In the genomic region with DNA sequence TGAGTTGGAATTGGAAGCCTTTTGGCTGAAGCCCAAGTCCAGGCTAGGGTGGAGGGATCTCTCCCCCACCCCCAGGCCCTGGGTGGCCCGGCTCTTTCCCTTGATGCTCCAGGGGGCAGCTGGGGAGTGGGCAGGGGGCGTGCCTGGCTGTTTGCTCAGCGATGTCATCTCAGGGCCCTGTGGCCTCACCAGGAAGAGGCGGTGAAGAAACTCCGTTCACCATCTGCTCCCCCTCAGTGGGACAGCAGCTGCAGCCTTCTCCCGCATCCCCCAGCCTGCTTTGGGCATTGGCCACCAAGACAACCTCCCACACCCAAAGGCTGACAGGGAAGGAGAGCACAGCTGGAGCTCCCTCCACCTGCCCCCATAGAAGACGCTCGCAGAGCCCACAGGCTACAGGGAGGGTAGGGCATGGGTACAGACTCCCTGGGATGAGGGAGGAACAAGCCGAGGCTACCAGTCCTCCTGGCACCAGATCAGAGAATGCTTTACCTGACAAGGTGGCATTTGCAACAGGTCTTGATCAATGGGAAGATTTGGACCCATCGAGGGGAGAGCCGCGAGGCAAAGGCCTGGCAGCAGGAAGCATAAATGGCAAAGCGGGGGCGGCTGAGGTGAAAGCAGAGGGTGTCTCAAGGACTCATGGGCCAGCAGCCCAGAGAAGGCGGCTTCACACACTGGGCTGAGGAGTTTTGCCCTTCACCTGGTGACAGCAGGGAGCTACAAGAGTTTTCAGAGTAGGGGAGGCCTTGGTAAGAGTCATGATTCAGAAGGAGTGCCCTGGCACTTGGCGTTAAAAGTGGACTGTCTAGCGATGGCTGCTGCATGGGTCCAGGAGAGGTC, we compare ENCODE assay signal across 21 cellular contexts. TPM values are rescaled to one million over a fixed set of nuclear protein-coding genes. Genes with fewer than 3 reads are reported as not detected.
DNase-seq lines count a peak whose midpoint lies in the region; ATAC-seq and TF ChIP-seq lines count a peak whose summit lies in the region.
"Had no signal": no experiment of that assay in that cellular context is flagged by ENCODE, and none has a peak within 500 bp of the region (broad histone marks: within the 10 kb centered on the region; RNA-seq: fewer than 3 reads in every experiment).

No MANE protein-coding gene starts in this region.

- intact Hi-C loops in IMR-90 (cut with micrococcal nuclease) (loop anchor here (10.0 kb wide), 1 partner anchor 484 kb away; a partner anchor contains a TSS), adrenal gland (cut with DNase I) (loop anchor here (10.0 kb wide), 2 partner anchors 164 to 294 kb away; a partner anchor contains a TSS)

- 93% methylated on average over 3 of the region's 17 CpGs; no CpG with 5 or more reads in 1 of the 2 experiments for WGBS in IMR-90 (ENCODE audit: extremely low coverage in 2 of 2, insufficient read length in 1 of 2), 2 experiments
- 29 to 63% (median 58%) methylated on average over 12 to 17 of the region's 17 CpGs for WGBS in adrenal gland, 4 donors

- no peak overlapping the region for H3K23ac ChIP-seq in IMR-90 (ENCODE audit: low read depth, low read length)

- no TSS peak for BruUV-seq in IMR-90 (replicated peaks; lab: Mats Ljungman, UMichigan)

- H3K27me3 ChIP-seq in IMR-90 (ENCODE audit: control insufficient read depth, insufficient read depth, low read length) (no peaks in the 10 kb centered on the region), adrenal gland (no peaks in the 10 kb centered on the region), mucosa of rectum (ENCODE audit: control insufficient read depth in 2 of 2, insufficient read depth in 2 of 2, low read length in 2 of 2) (no peaks in the 10 kb centered on the region)
- H3K27me3 ChIP-seq: BLaER1 treated with 17β-estradiol and CSF1 and Interleukin-3, amounts not matched to agents 10 nM and 100 nM; cardiac muscle cell; SJSA1; suprapubic skin had no signal

- H4K8ac ChIP-seq in IMR-90 (ENCODE audit: low read depth in 2 of 2, low read length in 2 of 2) = no peak overlapping the region

- H3K36me3 ChIP-seq in IMR-90 (ENCODE audit: control insufficient read depth, insufficient read depth, low read length) = peaks cover 1% of the 10 kb centered on the region; the same call in 1 of the 2 replicates
- no peaks in the 10 kb centered on the region for H3K36me3 ChIP-seq in adrenal gland (replicated peaks in 1 of 2)
- peaks cover 0 to 3% of the 10 kb centered on the region in 2 donors for H3K36me3 ChIP-seq in mucosa of rectum (ENCODE audit: control insufficient read depth in 2 of 2, insufficient read depth in 2 of 2, low read length in 2 of 2)
- H3K36me3 ChIP-seq: cardiac muscle cell, SJSA1, suprapubic skin had no signal

- H3K4me2 ChIP-seq in IMR-90 (ENCODE audit: low read depth, low read length) = no peak overlapping the region

- H2BK20ac ChIP-seq in IMR-90 (ENCODE audit: low read depth, low read length) = no peak overlapping the region

- peak overlapping the region; percentile 34 for H2AK9ac ChIP-seq in IMR-90 (replicated peaks; ENCODE audit: low read depth, low read length, poor library complexity)

- TF ChIP-seq CTCF in IMR-90 (conservative IDR thresholded peaks at IDR 0.05; ENCODE audit: low read depth, low read length) (no peak), adrenal gland (IDR thresholded peaks at IDR 0.05) (no peak)

- H2BK5ac ChIP-seq in IMR-90 (ENCODE audit: low read depth, low read length, poor library complexity, severe bottlenecking) = no peak overlapping the region

- no peak overlapping the region for H3K4me3 ChIP-seq in IMR-90 (ENCODE audit: insufficient read depth, low read depth, low read length)
- H3K4me3 ChIP-seq in adrenal gland = no peak overlapping the region
- no peak overlapping the region for H3K4me3 ChIP-seq in mucosa of rectum (ENCODE audit: low read length in 2 of 2)
- H3K4me3 ChIP-seq: BLaER1 treated with 17β-estradiol and CSF1 and Interleukin-3, amounts not matched to agents 10 nM and 100 nM; cardiac muscle cell; GM12878; SJSA1; suprapubic skin had no signal

- H3K79me1 ChIP-seq in IMR-90 (ENCODE audit: low read depth in 1 of 2, low read length in 2 of 2) = no peaks in the 10 kb centered on the region

- no peaks in the 10 kb centered on the region; the same call in 1 of the 2 replicates for H4K20me1 ChIP-seq in IMR-90 (ENCODE audit: insufficient read depth, low read length)

- H3K9me3 ChIP-seq in IMR-90 (ENCODE audit: control insufficient read depth, insufficient read depth, low read length) = no peaks in the 10 kb centered on the region
- H3K9me3 ChIP-seq in adrenal gland (replicated peaks in 1 of 3) = no peaks in the 10 kb centered on the region
- no peaks in the 10 kb centered on the region for H3K9me3 ChIP-seq in mucosa of rectum (ENCODE audit: control insufficient read depth in 2 of 2, low read length in 2 of 2)
- H3K9me3 ChIP-seq: BLaER1 treated with 17β-estradiol and CSF1 and Interleukin-3, amounts not matched to agents 10 nM and 100 nM; SJSA1; suprapubic skin had no signal

- POLR2A ChIA-PET in IMR-90 (lab: Charles Lee; ENCODE audit: unreplicated experiment) = no interaction called here

- H3K4ac ChIP-seq in IMR-90 (ENCODE audit: low read depth, low read length) = no peak overlapping the region

- ATAC-seq in IMR-90 (ENCODE audit: low read depth) (no peak), HG02885 (IDR thresholded peaks at IDR 0.05; ENCODE audit: poor library complexity, unreplicated experiment) (no peak), GM21737 (IDR thresholded peaks at IDR 0.05; ENCODE audit: unreplicated experiment) (no peak)
- ATAC-seq: GM12878 had no signal

- H3K4me1 ChIP-seq in IMR-90 (ENCODE audit: control insufficient read depth, insufficient read depth, low read length) (peaks cover 4% of the 10 kb centered on the region), adrenal gland (replicated peaks in 1 of 2) (peaks cover 21 to 29% of the 10 kb centered on the region in 2 donors), mucosa of rectum (ENCODE audit: control insufficient read depth in 2 of 2, insufficient read depth in 2 of 2, low read length in 2 of 2) (peaks cover 47 to 58% of the 10 kb centered on the region in 2 donors)

- no peak overlapping the region for H2AK5ac ChIP-seq in IMR-90 (ENCODE audit: low read depth, low read length)

- H3K18ac ChIP-seq in IMR-90 (ENCODE audit: low read depth, low read length) = no peak overlapping the region

- H2AFZ ChIP-seq in IMR-90 (replicated peaks; ENCODE audit: low read length, poor library complexity) = peak overlapping the region; percentile 27

- no peak overlapping the region for H4K91ac ChIP-seq in IMR-90 (ENCODE audit: insufficient read depth, low read depth, low read length)

- H3K56ac ChIP-seq in IMR-90 (ENCODE audit: extremely low read depth, insufficient read depth, low read length) = no peak overlapping the region

- CTCF ChIA-PET in IMR-90 (lab: Yijun Ruan, JAX) = no interaction called here

- H3K14ac ChIP-seq in IMR-90 (replicated peaks; ENCODE audit: low read depth, low read length) = no peak overlapping the region

- H3K27ac ChIP-seq in IMR-90 (ENCODE audit: insufficient read depth, low read length) (no peak overlapping the region), adrenal gland (peak overlapping the region in 3 of 5 donors; percentile 67 to 79 (median 78)), mucosa of rectum (ENCODE audit: low read depth in 2 of 2, low read length in 2 of 2) (peak overlapping the region; percentile 75 to 88)
- H3K27ac ChIP-seq: SJSA1 had no signal

- H4K5ac ChIP-seq in IMR-90 (ENCODE audit: low read depth, low read length) = no peak overlapping the region

- peaks cover 5% of the 10 kb centered on the region; the same call in 1 of the 2 replicates for H3K9me1 ChIP-seq in IMR-90 (ENCODE audit: insufficient read depth, low read length)

- H3K9ac ChIP-seq in IMR-90 (ENCODE audit: low read depth, low read length) (no peak overlapping the region), mucosa of rectum (ENCODE audit: low read depth in 1 of 2, low read length in 2 of 2) (no peak overlapping the region)
- H3K9ac ChIP-seq: BLaER1 treated with 17β-estradiol and CSF1 and Interleukin-3, amounts not matched to agents 10 nM and 100 nM had no signal

- no peak for TF ChIP-seq POLR2A in IMR-90 (IDR thresholded peaks at IDR 0.05; ENCODE audit: low read depth, low read length)
- TF ChIP-seq POLR2A in adrenal gland (IDR thresholded peaks at IDR 0.05) = no peak

- DNase-seq in NCI-H1092 treated with DMSO at 0.1 percent for 48 hours (lab: John Stamatoyannopoulos, UW) = peak; percentile 24
- DNase-seq in NCI-H1092 (lab: John Stamatoyannopoulos, UW) = no peak
- DNase-seq in IMR-90 = no peak
- peak in 5 of 7 donors; percentile 37 to 77 (median 59) for DNase-seq in adrenal gland
- no peak for DNase-seq in glomerular visceral epithelial cell (ENCODE audit: extremely low spot score)
- DNase-seq: 8988T; activated CD4-positive, alpha-beta T cell treated with anti-CD3 and anti-CD28 coated beads, Interleukin-2, amount 50 U/mL, for 1 hour; activated T-cell treated with anti-CD3 and anti-CD28 coated beads, Interleukin-2, amount 50 U/mL, for 1 hour; EL; foreskin melanocyte; HCEC 1CT; NCI-H1436 treated with DMSO at 0.1 percent for 48 hours; T1000 had no signal

- TF ChIP-seq RAD21 in IMR-90 (IDR thresholded peaks at IDR 0.05; ENCODE audit: low read length) = no peak

- no peak overlapping the region for H2BK120ac ChIP-seq in IMR-90 (ENCODE audit: low read depth, low read length)

- dilution Hi-C loops in IMR-90 (cut with HindIII; ENCODE audit: low sequenced_read_pairs, unreplicated experiment) = no loop called here

- in situ Hi-C loops in IMR-90 (cut with MboI; ENCODE audit: low sequenced_read_pairs) = no loop called here

- H2BK15ac ChIP-seq in IMR-90 (ENCODE audit: low read depth, low read length) = no peak overlapping the region

TF ChIP-seq in IMR-90, 13 proteins besides CTCF, POLR2A, EP300 and RAD21 (continues in another document):
- TF ChIP-seq CHD1 (IDR thresholded peaks at IDR 0.05; ENCODE audit: low read depth, low read length) = no peak
- no peak for TF ChIP-seq RFX5 (IDR thresholded peaks at IDR 0.05; ENCODE audit: low read depth, low read length)
- TF ChIP-seq MXI1 (IDR thresholded peaks at IDR 0.05; ENCODE audit: borderline replicate concordance, low read depth, low read length) = no peak

RNA-seq across cellular contexts. Expression of a gene that starts 6.5 kb away (rescaled TPM):
- total RNA-seq in IMR-90 (2012; rRNA removed) = not detected in 2 replicates
- not detected in 2 replicates for polyA plus RNA-seq in IMR-90 (2012; rRNA removed)
- not detected in 2 replicates for polyA plus RNA-seq in IMR-90 (2012; cell fraction: cytosol; rRNA removed)
- polyA plus RNA-seq in IMR-90 (2012; cell fraction: nucleus; rRNA removed; ENCODE audit: low replicate concordance) = not detected in 2 replicates
- total RNA-seq in adrenal gland = not detected
- under 1 TPM in 1 of 3 donors, not detected in 2; 0.61 TPM for polyA plus RNA-seq in adrenal gland
- total RNA-seq: cardiac muscle cell, GM12878, SJSA1 had no signal
- polyA plus RNA-seq: cardiac muscle cell, GM12878 had no signal

RNA-seq across cellular contexts. Expression of a gene that starts 17.8 kb away (rescaled TPM):
- total RNA-seq in IMR-90 (2012; rRNA removed) = not detected in 2 replicates
- not detected in 2 replicates for polyA plus RNA-seq in IMR-90 (2012; rRNA removed)
- not detected in 2 replicates for polyA plus RNA-seq in IMR-90 (2012; cell fraction: cytosol; rRNA removed)
- polyA plus RNA-seq in IMR-90 (2012; cell fraction: nucleus; rRNA removed; ENCODE audit: low replicate concordance) = not detected in 2 replicates
- total RNA-seq in adrenal gland = not detected
- not detected for polyA plus RNA-seq in adrenal gland
- total RNA-seq: cardiac muscle cell, GM12878, SJSA1, suprapubic skin had no signal
- polyA plus RNA-seq: cardiac muscle cell, GM12878 had no signal

Comparison
In these comparisons a context has a peak if more than half of its experiments do, and no peak if none do; other contexts are left out.
1. DNase-seq: peak in NCI-H1092 treated with DMSO at 0.1 percent for 48 hours (single experiment) and adrenal gland (5 of 7); none in NCI-H1092 (single experiment), IMR-90 (single experiment) and glomerular visceral epithelial cell (single experiment).